In genomic region chr5:152288499-152288898, GRCh38 we compare ENCODE assay signal across 31 cellular contexts.
DNase-seq lines count a peak whose midpoint lies in the region; ATAC-seq and TF ChIP-seq lines count a peak whose summit lies in the region.
"Had no signal": no experiment of that assay in that cellular context is flagged by ENCODE, and none has a peak within 500 bp of the region (broad histone marks: within the 10 kb centered on the region; RNA-seq: fewer than 3 reads in every experiment).

No MANE protein-coding gene starts in this region.

- no peak for TF ChIP-seq CTCF in psoas muscle (IDR thresholded peaks at IDR 0.05)

- 17 to 52% (median 21%) methylated on average over 6 of the region's 6 CpGs for WGBS in psoas muscle, 3 donors
- WGBS in aorta, 2 donors: 1 to 6% methylated on average over 6 of the region's 6 CpGs

- ATAC-seq in psoas muscle: peak; percentile 87 to 98 (median 92)
- peak; percentile 73 for ATAC-seq in aorta (ENCODE audit: low FRiP score)
- no peak for ATAC-seq in GM18909 (IDR thresholded peaks at IDR 0.05; ENCODE audit: poor library complexity, unreplicated experiment)
- ATAC-seq: left colon, WTC11 had no signal

- DNase-seq in NCI-H1092 treated with DMSO at 0.1 percent for 48 hours (lab: John Stamatoyannopoulos, UW) (peak; percentile 11), NCI-H1092 (lab: John Stamatoyannopoulos, UW) (no peak), cardiac septum (ENCODE audit: low spot score) (peak; percentile 77), psoas muscle (peak; percentile 37 to 66), aorta (peak; percentile 77 to 83), kidney tubule cell (ENCODE audit: low spot score) (no peak)
- no peak for DNase-seq in stimulated activated CD4-positive, alpha-beta T cell treated with anti-CD3 and anti-CD28 coated beads, Interleukin-12 subunit alpha, Interleukin-12 subunit beta, amount 100 ng/mL, for 4 hours
- DNase-seq: 8988T; activated CD4-positive, alpha-beta T cell treated with anti-CD3 and anti-CD28 coated beads, Interleukin-2, amount 10 ng/mL, durations not matched to agents 7 days and 5 days; activated gamma-delta T cell; activated naive CD8-positive, alpha-beta T cell treated with anti-CD3 and anti-CD28 coated beads, Interleukin-2, amount 10 ng/mL, durations not matched to agents 7 days and 5 days; activated T-cell treated with anti-CD3 and anti-CD28 coated beads, Interleukin-2, amount 50 U/mL, for 24 hours; Caco-2; DND-41; foreskin melanocyte; GOT3; hippocampal formation; IMR-90; left colon; mesendoderm; MV-4-11; NCI-H446; NCI-H774; spleen; stomach; T1000; trophoblast cell had no signal

- H3K36me3 ChIP-seq in psoas muscle (ENCODE audit: insufficient read depth in 1 of 2, low read depth in 1 of 2): no peaks in the 10 kb centered on the region
- H3K36me3 ChIP-seq in aorta (ENCODE audit: control insufficient read depth in 1 of 2, insufficient read depth in 2 of 2, low read length in 1 of 2): no peaks in the 10 kb centered on the region
- H3K36me3 ChIP-seq: ovary, SJSA1, spleen, stomach had no signal

- H3K4me3 ChIP-seq in psoas muscle (no peak overlapping the region), aorta (ENCODE audit: low read length in 2 of 2) (no peak overlapping the region)
- H3K4me3 ChIP-seq: ovary, SJSA1, spleen, stomach had no signal

- H3K27me3 ChIP-seq in psoas muscle (ENCODE audit: insufficient read depth in 3 of 3, low read length in 2 of 3): no peaks in the 10 kb centered on the region
- no peaks in the 10 kb centered on the region for H3K27me3 ChIP-seq in aorta (ENCODE audit: control insufficient read depth in 1 of 2, insufficient read depth in 2 of 2, low read length in 1 of 2)
- H3K27me3 ChIP-seq: ovary, SJSA1, spleen, stomach had no signal

- H3K27ac ChIP-seq in psoas muscle (peak overlapping the region; percentile 11), aorta (ENCODE audit: low read depth in 1 of 2, low read length in 2 of 2) (peak overlapping the region in 1 of 2 donors; percentile 2)
- H3K27ac ChIP-seq: ovary, SJSA1, spleen had no signal

- H3K4me1 ChIP-seq in psoas muscle: peaks cover 5% of the 10 kb centered on the region
- peaks cover 0 to 5% of the 10 kb centered on the region in 2 donors for H3K4me1 ChIP-seq in aorta (ENCODE audit: control insufficient read depth in 1 of 2, insufficient read depth in 2 of 2, low read length in 2 of 2)
- H3K4me1 ChIP-seq: Caco-2, SJSA1, spleen had no signal

- intact Hi-C loops in cardiac septum (cut with DNase I) (loop anchor here (5.0 kb wide), 1 partner anchor 461 kb away; no protein-coding TSS in a partner anchor), psoas muscle (cut with DNase I) (no loop called here), aorta (cut with DNase I) (no loop called here)

- H3K9me3 ChIP-seq in psoas muscle: no peaks in the 10 kb centered on the region
- no peaks in the 10 kb centered on the region for H3K9me3 ChIP-seq in aorta (ENCODE audit: control insufficient read depth, low read length)
- H3K9me3 ChIP-seq: Caco-2, ovary, SJSA1 had no signal

Comparison
In these comparisons a context has a peak if more than half of its experiments do, and no peak if none do; other contexts are left out.
1. DNase-seq: peak in NCI-H1092 treated with DMSO at 0.1 percent for 48 hours (single experiment), cardiac septum (single experiment), psoas muscle (2 of 2) and aorta (2 of 2); none in NCI-H1092 (single experiment), kidney tubule cell (single experiment) and stimulated activated CD4-positive, alpha-beta T cell treated with anti-CD3 and anti-CD28 coated beads, Interleukin-12 subunit alpha, Interleukin-12 subunit beta, amount 100 ng/mL, for 4 hours (single experiment).